Comparison of ENCODE assay signal across 11 cellular contexts in the genomic region with DNA sequence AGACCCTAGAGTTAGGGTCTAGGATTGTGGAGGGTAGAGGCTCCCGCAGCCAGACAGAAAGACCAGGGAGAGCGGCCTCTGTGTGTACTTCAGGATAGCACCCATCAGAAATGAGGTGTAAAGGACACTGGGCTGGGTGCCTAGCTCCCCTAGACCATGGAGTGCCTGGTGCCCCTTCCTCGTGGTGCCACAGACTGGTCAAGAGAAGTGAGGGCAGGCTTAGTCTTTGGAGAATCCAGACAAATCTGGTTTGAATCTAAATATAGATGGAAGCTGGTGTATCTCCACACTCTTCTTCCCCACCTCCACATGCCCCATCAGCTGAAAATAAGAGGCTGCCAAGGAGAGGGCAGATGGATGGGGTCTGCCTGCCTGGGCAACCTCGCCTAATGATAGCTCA. TPM values are rescaled to one million over a fixed set of nuclear protein-coding genes. Genes with fewer than 3 reads are reported as not detected.
"Had no signal": no experiment of that assay in that cellular context is flagged by ENCODE, and none has a peak within 500 bp of the region (broad histone marks: within the 10 kb centered on the region; RNA-seq: fewer than 3 reads in every experiment).

No MANE protein-coding gene starts in this region.

- H3K36me3 ChIP-seq: HAP-1 had no signal

- ATAC-seq: HCT116, K562 had no signal

- DNase-seq: GM23248, GOT3, H7, IMR-90 had no signal

- H3K4me3 ChIP-seq: GM23248, HAP-1, K562 had no signal

- H3K27ac ChIP-seq: GM23248 had no signal

- H3K4me1 ChIP-seq: HAP-1 had no signal

- H3K9me3 ChIP-seq: HAP-1 had no signal

- FAIRE-seq: HTR-8/SVneo, K562 had no signal

RNA-seq across cellular contexts. Expression of a gene that starts 37.4 kb away (rescaled TPM):
- total RNA-seq: GM23248, H4, H7, HFFc6, HT-29, IMR-90 had no signal
- polyA plus RNA-seq: GM23248, IMR-90, K562 had no signal
